7 cellular contexts compared by ENCODE assay signal in genomic region chr14:105617805-105618204, GRCh38.
DNase-seq lines count a peak whose midpoint lies in the region; ATAC-seq and TF ChIP-seq lines count a peak whose summit lies in the region.
"Not testable (repeated sequence)": the region's sequence is repeated elsewhere in the genome, so short reads cannot be mapped to it uniquely, and the experiment has no call there.

No MANE protein-coding gene starts in this region.

- not testable (repeated sequence) for H3K79me2 ChIP-seq in trophoblast cell (ENCODE audit: control insufficient read depth, insufficient read depth, low read length, poor library complexity)

- H4K8ac ChIP-seq in trophoblast cell (ENCODE audit: low read depth, low read length) = not testable (repeated sequence)

- H3K23ac ChIP-seq in trophoblast cell (ENCODE audit: low read length) = not testable (repeated sequence)

- H3K27me3 Mint-ChIP-seq in naive B cell = peaks cover 0 to 11% (median 8%) of the 10 kb centered on the region in 3 donors
- peaks cover 12% of the 10 kb centered on the region for H3K27me3 Mint-ChIP-seq in stimulated activated naive CD8-positive, alpha-beta T cell treated with anti-CD3 and anti-CD28 coated beads, Interleukin-15, amount 100 ng/mL, for 72 hours

- not testable (repeated sequence) for H3K27me3 ChIP-seq in H7 (ENCODE audit: control insufficient read depth, insufficient read depth, low read length); foreskin keratinocyte; right atrium auricular region; trophoblast cell (ENCODE audit: insufficient read depth, low read length)

- H3K36me3 Mint-ChIP-seq in naive B cell = not testable (repeated sequence)

- no CpG with 5 or more reads among the region's 8 CpGs for WGBS in trophoblast cell (ENCODE audit: extremely low coverage, insufficient coverage, insufficient read length)

- not testable (repeated sequence) for H3K4me2 ChIP-seq in trophoblast cell (ENCODE audit: low read length)

- not testable (repeated sequence) for H4K12ac ChIP-seq in trophoblast cell (ENCODE audit: low read depth, low read length)

- H2AK5ac ChIP-seq in trophoblast cell (ENCODE audit: low read length) = not testable (repeated sequence)

- H3K14ac ChIP-seq in trophoblast cell (ENCODE audit: low read length) = not testable (repeated sequence)

- not testable (repeated sequence) for H3K9ac ChIP-seq in trophoblast cell (ENCODE audit: low read length)

- not testable (repeated sequence) for H3K36me3 ChIP-seq in H7 (replicated peaks; ENCODE audit: control insufficient read depth, insufficient read depth, low read length); right atrium auricular region; trophoblast cell (ENCODE audit: control insufficient read depth in 1 of 2, insufficient read depth in 2 of 2, low read length in 2 of 2)

- DNase-seq in H7 = peak; percentile 34
- peak; percentile 63 for DNase-seq in activated effector memory CD4-positive, alpha-beta T cell treated with anti-CD3 and anti-CD28 coated beads, Interleukin-2, amount 50 U/mL, for 16 hours
- not testable (repeated sequence) for DNase-seq in foreskin keratinocyte; naive B cell; trophoblast cell; stimulated activated naive CD8-positive, alpha-beta T cell treated with anti-CD3 and anti-CD28 coated beads, Interleukin-15, amount 100 ng/mL, for 72 hours
- peak; percentile 28 for DNase-seq in right atrium auricular region (ENCODE audit: low spot score)

- not testable (repeated sequence) for H3K79me1 ChIP-seq in trophoblast cell (ENCODE audit: low read length)

- H3K18ac ChIP-seq in trophoblast cell (ENCODE audit: low read length) = not testable (repeated sequence)

- not testable (repeated sequence) for H2BK12ac ChIP-seq in trophoblast cell (ENCODE audit: low read length)

- H2BK5ac ChIP-seq in trophoblast cell (ENCODE audit: low read depth, low read length, poor library complexity) = not testable (repeated sequence)

- TF ChIP-seq CTCF in foreskin keratinocyte (conservative IDR thresholded peaks at IDR 0.05); right atrium auricular region (IDR thresholded peaks at IDR 0.05): not testable (repeated sequence)

- H3K4me1 ChIP-seq in foreskin keratinocyte; right atrium auricular region; trophoblast cell (ENCODE audit: control insufficient read depth in 1 of 2, insufficient read depth in 2 of 2, low read length in 2 of 2): not testable (repeated sequence)

- not testable (repeated sequence) for H2BK120ac ChIP-seq in trophoblast cell (ENCODE audit: insufficient read depth, low read length, poor library complexity)

- H3K4me1 Mint-ChIP-seq in naive B cell = peaks cover 15 to 27% (median 22%) of the 10 kb centered on the region in 3 donors
- H3K4me1 Mint-ChIP-seq in stimulated activated naive CD8-positive, alpha-beta T cell treated with anti-CD3 and anti-CD28 coated beads, Interleukin-15, amount 100 ng/mL, for 72 hours = not testable (repeated sequence)

- H3K27ac Mint-ChIP-seq in naive B cell = peak overlapping the region in 5 of 6 donors; percentile 0 to 70 (median 32)
- not testable (repeated sequence) for H3K27ac Mint-ChIP-seq in stimulated activated naive CD8-positive, alpha-beta T cell treated with anti-CD3 and anti-CD28 coated beads, Interleukin-15, amount 100 ng/mL, for 72 hours

- not testable (repeated sequence) for H3K27ac ChIP-seq in foreskin keratinocyte; right atrium auricular region; trophoblast cell (ENCODE audit: low read depth, low read length)

- not testable (repeated sequence) for H3K4ac ChIP-seq in trophoblast cell (ENCODE audit: low read depth, low read length)

- not testable (repeated sequence) for H3K9me3 ChIP-seq in right atrium auricular region
- H3K9me3 ChIP-seq in trophoblast cell (ENCODE audit: insufficient read depth, low read depth, low read length) = peaks cover 42% of the 10 kb centered on the region

- H2AFZ ChIP-seq in trophoblast cell (ENCODE audit: insufficient read depth, low read length, poor library complexity) = not testable (repeated sequence)

- not testable (repeated sequence) for H4K91ac ChIP-seq in trophoblast cell (ENCODE audit: low read depth, low read length)

- H3K4me3 ChIP-seq in H7 (ENCODE audit: insufficient read depth, low read depth, low read length); right atrium auricular region: not testable (repeated sequence)
- H3K4me3 ChIP-seq in trophoblast cell (ENCODE audit: low read depth, low read length) = peak overlapping the region; percentile 57

- ATAC-seq in foreskin keratinocyte (peak; percentile 11), naive B cell (ENCODE audit: low read depth in 2 of 2) (peak in 1 of 2 donors; percentile 11)
- ATAC-seq in stimulated activated naive CD8-positive, alpha-beta T cell treated with anti-CD3 and anti-CD28 coated beads, Interleukin-15, amount 100 ng/mL, for 72 hours = peak; percentile 2

- H3K4me3 Mint-ChIP-seq in naive B cell; stimulated activated naive CD8-positive, alpha-beta T cell treated with anti-CD3 and anti-CD28 coated beads, Interleukin-15, amount 100 ng/mL, for 72 hours: not testable (repeated sequence)

- not testable (repeated sequence) for H3K9me3 Mint-ChIP-seq in naive B cell; stimulated activated naive CD8-positive, alpha-beta T cell treated with anti-CD3 and anti-CD28 coated beads, Interleukin-15, amount 100 ng/mL, for 72 hours
